In genomic region chr9:137199411-137200121, GRCh38 we compare ENCODE assay signal across 8 cellular contexts. TPM values are rescaled to one million over a fixed set of nuclear protein-coding genes. Genes with fewer than 3 reads are reported as not detected.
DNase-seq lines count a peak whose midpoint lies in the region; ATAC-seq, FAIRE-seq and TF ChIP-seq lines count a peak whose summit lies in the region.

No MANE protein-coding gene starts in this region.

- TF ChIP-seq RAD21 in A549 (conservative IDR thresholded peaks at IDR 0.05 in 1 of 2, IDR thresholded peaks at IDR 0.05 in 1 of 2) = no peak

- ATAC-seq in A549 = no peak
- ATAC-seq in GM21825 (IDR thresholded peaks at IDR 0.05; ENCODE audit: unreplicated experiment) = no peak
- no peak for ATAC-seq in HG02885 (IDR thresholded peaks at IDR 0.05; ENCODE audit: poor library complexity, unreplicated experiment)
- ATAC-seq in GM19351 (IDR thresholded peaks at IDR 0.05; ENCODE audit: unreplicated experiment) = no peak

- FAIRE-seq in A549 (lab: Jason Lieb, UNC) = no peak

- H2AK5ac ChIP-seq in mesendoderm (ENCODE audit: low read length) = no peak overlapping the region

- peaks cover 11% of the 10 kb centered on the region for H3K79me2 ChIP-seq in mesendoderm (ENCODE audit: control insufficient read depth, insufficient read depth, low read length)

- no peak overlapping the region for H4K8ac ChIP-seq in mesendoderm (ENCODE audit: low read depth, low read length)

- peak overlapping the region; percentile 45 for H3K23ac ChIP-seq in mesendoderm (ENCODE audit: low read length)

- POLR2A ChIA-PET in A549 (lab: Yijun Ruan, JAX) (interaction anchor here (1.5 kb wide), 1 partner anchor 11 kb away, joined by 11 read pairs; the partner anchor contains the start of genes ANAPC2 and SSNA1), HEK293 (lab: Yijun Ruan, JAX) (interaction anchor here (0.5 to 3.4 kb wide), 6 partner anchors 11 to 70 kb away, joined by 3 to 34 read pairs (median 6); partner anchors contain the start of genes ANAPC2, SSNA1 and TUBB4B)

- H3K4me1 ChIP-seq in A549 = peaks cover 47% of the 10 kb centered on the region
- peaks cover 7% of the 10 kb centered on the region for H3K4me1 ChIP-seq in HEK293 (ENCODE audit: control insufficient read depth, insufficient read depth, low read length)
- peaks cover 3% of the 10 kb centered on the region for H3K4me1 ChIP-seq in mesendoderm (ENCODE audit: control insufficient read depth, low read depth, low read length)

- peak overlapping the region; percentile 69 for H3K9ac ChIP-seq in mesendoderm (ENCODE audit: low read length)

- H3K27me3 ChIP-seq in brain microvascular endothelial cell (replicated peaks) = no peaks in the 10 kb centered on the region
- H3K27me3 ChIP-seq in mesendoderm (ENCODE audit: insufficient read depth, low read length, poor library complexity) = no peaks in the 10 kb centered on the region

- peak overlapping the region in 1 of 2 experiments; percentile 87; a peak in 3 of 6 replicates for H3K27ac ChIP-seq in A549
- H3K27ac ChIP-seq in HEK293 (ENCODE audit: extremely low read depth, low read depth, low read length) = no peak overlapping the region
- H3K27ac ChIP-seq in brain microvascular endothelial cell = no peak overlapping the region
- H3K27ac ChIP-seq in mesendoderm (ENCODE audit: low read depth, low read length) = no peak overlapping the region

- no peak overlapping the region for H2BK5ac ChIP-seq in mesendoderm (ENCODE audit: low read length)

- CTCF ChIA-PET in A549 (lab: Yijun Ruan, JAX) (interaction anchor here (0.9 to 5.3 kb wide), 9 partner anchors 9 to 70 kb away, joined by 3 to 25 read pairs (median 4); partner anchors contain the start of genes ANAPC2, LRRC26, SLC34A3 and SSNA1), HEK293 (lab: Yijun Ruan, JAX) (interaction anchor here (1.2 to 3.3 kb wide), 3 partner anchors 11 to 37 kb away, joined by 3 to 22 read pairs (median 5); partner anchors contain the start of genes ANAPC2 and SSNA1)

- H4K5ac ChIP-seq in mesendoderm (ENCODE audit: low read length) = no peak overlapping the region

- H3K9me3 ChIP-seq in A549 = no peaks in the 10 kb centered on the region
- no peaks in the 10 kb centered on the region for H3K9me3 ChIP-seq in HEK293 (ENCODE audit: control insufficient read depth, insufficient read depth, low read depth, low read length)

- DNase-seq in A549 (ENCODE audit: low read depth in 1 of 2, low spot score in 1 of 2) (no peak), brain microvascular endothelial cell (no peak), mesendoderm (peak; percentile 28)
- no peak for DNase-seq in activated CD4-positive, CD25-positive, alpha-beta regulatory T cell (lab: John Stamatoyannopoulos, UW)

- no peak for TF ChIP-seq POLR2A in A549 (IDR thresholded peaks at IDR 0.05; ENCODE audit: low read length)

- no peak overlapping the region for H2BK15ac ChIP-seq in mesendoderm (replicated peaks; ENCODE audit: low read depth)

- H3K36me3 ChIP-seq in HEK293 (ENCODE audit: control insufficient read depth in 2 of 2, insufficient read depth in 1 of 2, low read length in 2 of 2) (peaks cover 0 to 3% of the 10 kb centered on the region in 2 experiments; a peak in 1 of 3 replicates), brain microvascular endothelial cell (replicated peaks) (no peaks in the 10 kb centered on the region), mesendoderm (ENCODE audit: control insufficient read depth, insufficient read depth, low read length) (no peaks in the 10 kb centered on the region)

- no peak for TF ChIP-seq EP300 in A549 (IDR thresholded peaks at IDR 0.05)

- H3K4ac ChIP-seq in mesendoderm (ENCODE audit: low read depth, low read length) = peak overlapping the region; percentile 38

- 86% methylated on average over 22 of the region's 51 CpGs for WGBS in A549 (ENCODE audit: missing lambda C conversion rate)
- WGBS in mesendoderm (ENCODE audit: extremely low coverage, insufficient coverage, low lambda C conversion rate) = no CpG with 5 or more reads among the region's 51 CpGs

- in situ Hi-C loops in brain microvascular endothelial cell (cut with HindIII; ENCODE audit: low pct_ligation_motif_present, low sequenced_read_pairs) = no loop called here

- peak overlapping the region; percentile 64 for H3K18ac ChIP-seq in mesendoderm (ENCODE audit: low read length)

- peaks cover 19% of the 10 kb centered on the region for H3K79me1 ChIP-seq in mesendoderm (ENCODE audit: low read length)

- H3K4me2 ChIP-seq in A549 (peak overlapping the region; percentile 97), mesendoderm (ENCODE audit: low read length) (peak overlapping the region; percentile 46)

- H3K4me3 ChIP-seq in A549 = peak overlapping the region; percentile 53
- peak overlapping the region; percentile 34 for H3K4me3 ChIP-seq in HEK293 (ENCODE audit: low read depth, low read length)
- peak overlapping the region; percentile 46 for H3K4me3 ChIP-seq in brain microvascular endothelial cell (ENCODE audit: low read depth, low read length)
- no peak overlapping the region for H3K4me3 ChIP-seq in mesendoderm (ENCODE audit: low read length)

- TF ChIP-seq CTCF in A549 (IDR thresholded peaks at IDR 0.05) (no peak), HEK293 (tag by site-specific recombination; IDR thresholded peaks at IDR 0.05) (peak; percentile 20; the same call in 1 of the 2 replicates), brain microvascular endothelial cell (IDR thresholded peaks at IDR 0.05; ENCODE audit: low read depth, low read length, missing control alignments) (no peak)

- no peak overlapping the region for H2BK120ac ChIP-seq in mesendoderm (ENCODE audit: low read depth, low read length)

- peak overlapping the region; percentile 67 for H3K56ac ChIP-seq in mesendoderm (ENCODE audit: low read length)

TF ChIP-seq in A549, 52 proteins besides CTCF, POLR2A, EP300 and RAD21 (continues in another document):
- TF ChIP-seq CBX2 (IDR thresholded peaks at IDR 0.05; ENCODE audit: borderline replicate concordance, low read depth) (no peak), EHMT2 (IDR thresholded peaks at IDR 0.05; ENCODE audit: low read depth) (no peak), RCOR1 (IDR thresholded peaks at IDR 0.05; ENCODE audit: low read depth, low read length) (no peak), NFE2L2 (conservative IDR thresholded peaks at IDR 0.05; ENCODE audit: low read length) (no peak), RFX5 (IDR thresholded peaks at IDR 0.05) (no peak), CHD4 (IDR thresholded peaks at IDR 0.05; ENCODE audit: borderline replicate concordance) (no peak)

TF ChIP-seq in HEK293, 187 proteins besides CTCF, POLR2A, EP300 and RAD21 (continues in another document):
- peak; percentile 32; the same call in 1 of the 2 replicates for TF ChIP-seq GLIS2 (tag by site-specific recombination; IDR thresholded peaks at IDR 0.05)
- TF ChIP-seq, protein P1, sequence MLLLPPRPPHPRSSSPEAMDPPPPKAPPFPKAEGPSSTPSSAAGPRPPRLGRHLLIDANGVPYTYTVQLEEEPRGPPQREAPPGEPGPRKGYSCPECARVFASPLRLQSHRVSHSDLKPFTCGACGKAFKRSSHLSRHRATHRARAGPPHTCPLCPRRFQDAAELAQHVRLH (tag by site-specific recombination; IDR thresholded peaks at IDR 0.05) = no peak
- TF ChIP-seq WT1 (tag by site-specific recombination; IDR thresholded peaks at IDR 0.05) = no peak
- TF ChIP-seq GFI1B (tag by site-specific recombination; IDR thresholded peaks at IDR 0.05) = no peak
- no peak for TF ChIP-seq ZBTB48 (tag by site-specific recombination; IDR thresholded peaks at IDR 0.05)
- no peak for TF ChIP-seq ZNF132 (tag by site-specific recombination; IDR thresholded peaks at IDR 0.05; ENCODE audit: borderline replicate concordance)

RNA-seq across cellular contexts. Expression of gene TPRN, which starts 1.0 kb away (rescaled TPM):
- polyA plus RNA-seq in A549 (2011; rRNA removed) = 2.1 and 2.4 TPM in 2 replicates
- 4.1 and 5.3 TPM in 2 replicates for polyA plus RNA-seq in A549 (2012; cell fraction: cytosol; rRNA removed)
- polyA plus RNA-seq in A549 (2012; cell fraction: nucleus; rRNA removed) = 8.4 and 12.0 TPM in 2 replicates
- 5.3 to 6.5 TPM (median 6.3 TPM) in 3 replicates for polyA plus RNA-seq in A549 (2017; fragmentation: RNase III; extraction: RNeasy Plus Mini Kit Qiagen cat#74134 plus additional on column Dnase treatment)
- 1.7 and 3.1 TPM in 2 replicates for polyA minus RNA-seq in A549 (2011; rRNA and poly(A)+ RNA removed)
- polyA plus RNA-seq in mesendoderm (2013, experiment 1 of 2) = 9.1 TPM
- polyA plus RNA-seq in mesendoderm (2013, experiment 2 of 2) = 9.0 TPM

RNA-seq across cellular contexts. Expression of gene TMEM203, which starts 5.9 kb away (rescaled TPM):
- polyA plus RNA-seq in A549 (2011; rRNA removed) = 47.3 and 51.8 TPM in 2 replicates
- 39.8 and 50.2 TPM in 2 replicates for polyA plus RNA-seq in A549 (2012; cell fraction: cytosol; rRNA removed)
- polyA plus RNA-seq in A549 (2012; cell fraction: nucleus; rRNA removed) = 26.1 and 31.1 TPM in 2 replicates
- 29.2 to 31.0 TPM (median 31.0 TPM) in 3 replicates for polyA plus RNA-seq in A549 (2017; fragmentation: RNase III; extraction: RNeasy Plus Mini Kit Qiagen cat#74134 plus additional on column Dnase treatment)
- 21.3 and 25.7 TPM in 2 replicates for polyA minus RNA-seq in A549 (2011; rRNA and poly(A)+ RNA removed)
- polyA plus RNA-seq in mesendoderm (2013, experiment 1 of 2) = 27.6 TPM
- polyA plus RNA-seq in mesendoderm (2013, experiment 2 of 2) = 27.5 TPM

RNA-seq across cellular contexts. Expression of gene NDOR1, which starts 5.9 kb away (rescaled TPM):
- polyA plus RNA-seq in A549 (2011; rRNA removed) (5.6 and 6.4 TPM in 2 replicates), A549 (2017; fragmentation: RNase III; extraction: RNeasy Plus Mini Kit Qiagen cat#74134 plus additional on column Dnase treatment) (17.9 to 19.5 TPM (median 17.9 TPM) in 3 replicates)
- polyA plus RNA-seq in A549 (2012; cell fraction: cytosol; rRNA removed) = 16.4 and 23.9 TPM in 2 replicates
- polyA plus RNA-seq in A549 (2012; cell fraction: nucleus; rRNA removed) = 99.7 and 138 TPM in 2 replicates
- 3.3 and 4.8 TPM in 2 replicates for polyA minus RNA-seq in A549 (2011; rRNA and poly(A)+ RNA removed)
- polyA plus RNA-seq in mesendoderm (2013, experiment 1 of 2) = 25.5 TPM
- 26.1 TPM for polyA plus RNA-seq in mesendoderm (2013, experiment 2 of 2)

RNA-seq across cellular contexts. Expression of gene SSNA1, which starts 11.1 kb away (rescaled TPM):
- polyA plus RNA-seq in A549 (2011; rRNA removed) (52.6 and 54.1 TPM in 2 replicates), A549 (2017; fragmentation: RNase III; extraction: RNeasy Plus Mini Kit Qiagen cat#74134 plus additional on column Dnase treatment) (89.2 to 102 TPM (median 102 TPM) in 3 replicates)
- 201 and 204 TPM in 2 replicates for polyA plus RNA-seq in A549 (2012; cell fraction: cytosol; rRNA removed)
- polyA plus RNA-seq in A549 (2012; cell fraction: nucleus; rRNA removed) = 122 and 139 TPM in 2 replicates
- 10.9 and 21.7 TPM in 2 replicates for polyA minus RNA-seq in A549 (2011; rRNA and poly(A)+ RNA removed)
- polyA plus RNA-seq in mesendoderm (2013, experiment 1 of 2) = 92.9 TPM
- polyA plus RNA-seq in mesendoderm (2013, experiment 2 of 2) = 91.6 TPM

RNA-seq across cellular contexts. Expression of gene ANAPC2, which starts 11.2 kb away (rescaled TPM):
- polyA plus RNA-seq in A549 (2011; rRNA removed) (17.5 and 22.3 TPM in 2 replicates), A549 (2017; fragmentation: RNase III; extraction: RNeasy Plus Mini Kit Qiagen cat#74134 plus additional on column Dnase treatment) (35.4 to 40.7 TPM (median 39.9 TPM) in 3 replicates)
- 37.1 and 48.9 TPM in 2 replicates for polyA plus RNA-seq in A549 (2012; cell fraction: cytosol; rRNA removed)
- 202 and 265 TPM in 2 replicates for polyA plus RNA-seq in A549 (2012; cell fraction: nucleus; rRNA removed)
- polyA minus RNA-seq in A549 (2011; rRNA and poly(A)+ RNA removed) = 18.9 and 25.5 TPM in 2 replicates
- 14.5 TPM for polyA plus RNA-seq in mesendoderm (2013, experiment 1 of 2)
- polyA plus RNA-seq in mesendoderm (2013, experiment 2 of 2) = 14.9 TPM

Comparison
In these comparisons a context has a peak if more than half of its experiments do, and no peak if none do; other contexts are left out.
1. Of the 5 proteins assayed by ChIP-seq in both HEK293 and A549: peak only in HEK293: CTCF and REST; only in A549: none; in both: none; in neither: 3.